In the genomic region with DNA sequence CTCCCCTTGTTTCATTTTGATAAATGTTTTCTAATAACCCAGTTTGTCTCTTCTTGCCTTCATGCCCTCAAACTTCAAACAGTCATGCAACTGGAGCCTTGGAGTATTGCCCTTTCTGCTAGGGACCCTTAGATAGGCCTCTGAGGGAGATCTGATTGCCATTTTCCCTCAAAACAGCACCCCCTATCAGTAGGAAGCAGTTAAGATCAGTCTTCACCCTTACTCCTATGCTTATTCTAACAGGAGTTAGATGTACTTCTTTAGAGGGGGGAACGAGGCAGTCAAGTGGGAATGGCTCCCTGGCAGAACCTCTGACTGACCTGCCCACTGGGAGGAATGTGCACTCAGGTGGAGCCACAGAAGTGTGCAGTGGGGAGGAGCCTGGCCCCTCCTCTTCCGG, we compare ENCODE assay signal across 18 cellular contexts.
DNase-seq lines count a peak whose midpoint lies in the region; ATAC-seq and TF ChIP-seq lines count a peak whose summit lies in the region.
"Had no signal": no experiment of that assay in that cellular context is flagged by ENCODE, and none has a peak within 500 bp of the region (broad histone marks: within the 10 kb centered on the region; RNA-seq: fewer than 3 reads in every experiment).

No MANE protein-coding gene starts in this region.

- no peaks in the 10 kb centered on the region for H3K79me1 ChIP-seq in neuronal stem cell (ENCODE audit: low read depth, low read length)

- no peak overlapping the region for H3K4ac ChIP-seq in neuronal stem cell (ENCODE audit: low read length)

- H3K4me2 ChIP-seq in neuronal stem cell (ENCODE audit: insufficient read depth, low read length, poor library complexity, severe bottlenecking), result no peak overlapping the region
- H3K4me2 ChIP-seq: BLaER1 treated with 17β-estradiol and CSF1 and Interleukin-3, amounts not matched to agents 10 nM and 100 nM had no signal

- no peak overlapping the region for H3K9ac ChIP-seq in neuronal stem cell (ENCODE audit: low read depth, low read length, poor library complexity)
- H3K9ac ChIP-seq: BLaER1 treated with 17β-estradiol and CSF1 and Interleukin-3, amounts not matched to agents 10 nM and 100 nM had no signal

- H3K18ac ChIP-seq in neuronal stem cell (ENCODE audit: low read length), result no peak overlapping the region

- H2BK12ac ChIP-seq in neuronal stem cell (ENCODE audit: low read length), result no peak overlapping the region

- peak overlapping the region; percentile 29 for H2AFZ ChIP-seq in neuronal stem cell (ENCODE audit: low read length)

- H3K4me3 ChIP-seq in neuronal stem cell (ENCODE audit: low read length in 2 of 2) (no peak overlapping the region), SJCRH30 (no peak overlapping the region)
- H3K4me3 ChIP-seq: BLaER1 treated with 17β-estradiol and CSF1 and Interleukin-3, amounts not matched to agents 10 nM and 100 nM had no signal

- POLR2A ChIA-PET in WTC11 (lab: Charles Lee), result no interaction called here

- no peak overlapping the region for H2AK5ac ChIP-seq in neuronal stem cell (ENCODE audit: low read depth, low read length)

- no peak overlapping the region for H3K23ac ChIP-seq in neuronal stem cell (ENCODE audit: low read depth, low read length, poor library complexity)

- no peak overlapping the region for H3K27ac ChIP-seq in neuronal stem cell (replicated peaks; ENCODE audit: low read length)
- H3K27ac ChIP-seq in SJCRH30, result no peak overlapping the region
- H3K27ac ChIP-seq: BLaER1 treated with 17β-estradiol and CSF1 and Interleukin-3, amounts not matched to agents 10 nM and 100 nM; HL-60 had no signal

- H3K4me1 ChIP-seq in neuronal stem cell (ENCODE audit: control insufficient read depth in 2 of 2, insufficient read depth in 1 of 2, low read depth in 1 of 2, low read length in 2 of 2), result peaks cover 0 to 1% of the 10 kb centered on the region in 2 donors
- H3K4me1 ChIP-seq in SJCRH30, result no peaks in the 10 kb centered on the region
- H3K4me1 ChIP-seq: BLaER1 treated with 17β-estradiol and CSF1 and Interleukin-3, amounts not matched to agents 10 nM and 100 nM had no signal

- peak; percentile 53; the same call in 1 of the 2 replicates for ATAC-seq in WTC11
- ATAC-seq: CD8-positive, alpha-beta T cell; HCT116 had no signal

- H3K27me3 ChIP-seq in neuronal stem cell (ENCODE audit: control insufficient read depth in 3 of 3, insufficient read depth in 3 of 3, low read depth in 1 of 3, low read length in 3 of 3) (no peaks in the 10 kb centered on the region), SJCRH30 (no peaks in the 10 kb centered on the region)

- H3K4me1 Mint-ChIP-seq in WTC11 (peaks cover 14% of the 10 kb centered on the region), glutamatergic neuron (ENCODE audit: low read depth, unreplicated experiment) (no peaks in the 10 kb centered on the region)
- H3K4me1 Mint-ChIP-seq: B cell had no signal

- H3K9me3 ChIP-seq in neuronal stem cell (replicated peaks in 1 of 2; ENCODE audit: control insufficient read depth in 2 of 2, insufficient read depth in 1 of 2, low read depth in 1 of 2, low read length in 2 of 2), result no peaks in the 10 kb centered on the region
- H3K9me3 ChIP-seq in SJCRH30 (replicated peaks), result no peaks in the 10 kb centered on the region
- H3K9me3 ChIP-seq: BLaER1 treated with 17β-estradiol and CSF1 and Interleukin-3, amounts not matched to agents 10 nM and 100 nM had no signal

- DNase-seq in DMS 273 (lab: John Stamatoyannopoulos, UW; ENCODE audit: unreplicated experiment), result peak; percentile 1
- DNase-seq in DMS 273 treated with DMSO at 0.1 percent for 48 hours (lab: John Stamatoyannopoulos, UW), result no peak
- DNase-seq in WTC11 (ENCODE audit: low spot score), result no peak
- peak; percentile 12 for DNase-seq in left kidney (ENCODE audit: low read depth, low spot score)
- no peak for DNase-seq in neuronal stem cell (ENCODE audit: low spot score)
- no peak for DNase-seq in DMS53 (lab: John Stamatoyannopoulos, UW)
- no peak for DNase-seq in SJCRH30
- DNase-seq in glutamatergic neuron, result no peak
- DNase-seq: 8988T; Calu3; CD8-positive, alpha-beta T cell; DMS79; GF-D8; HFFc6 had no signal

- no peak overlapping the region for H2BK15ac ChIP-seq in neuronal stem cell (ENCODE audit: low read length)

- H3K36me3 ChIP-seq in neuronal stem cell (replicated peaks in 1 of 2; ENCODE audit: control insufficient read depth in 2 of 2, insufficient read depth in 2 of 2, low read length in 2 of 2) (no peaks in the 10 kb centered on the region), SJCRH30 (no peaks in the 10 kb centered on the region)
- H3K36me3 ChIP-seq: BLaER1 treated with 17β-estradiol and CSF1 and Interleukin-3, amounts not matched to agents 10 nM and 100 nM had no signal

- H4K91ac ChIP-seq in neuronal stem cell (ENCODE audit: low read depth, low read length, poor library complexity), result no peak overlapping the region

- H4K8ac ChIP-seq in neuronal stem cell (ENCODE audit: low read depth, low read length), result no peak overlapping the region

- no peak overlapping the region for H3K4me3 Mint-ChIP-seq in WTC11
- H3K4me3 Mint-ChIP-seq in glutamatergic neuron (ENCODE audit: unreplicated experiment), result no peak overlapping the region
- H3K4me3 Mint-ChIP-seq: B cell; CD8-positive, alpha-beta T cell; HFFc6 had no signal

- TF ChIP-seq CTCF in WTC11 (IDR thresholded peaks at IDR 0.05) (no peak), glutamatergic neuron (IDR thresholded peaks at IDR 0.05; ENCODE audit: partially characterized antibody, unreplicated experiment) (no peak)

- H3K14ac ChIP-seq in neuronal stem cell (ENCODE audit: low read length), result no peak overlapping the region

- no peak overlapping the region for H2BK120ac ChIP-seq in neuronal stem cell (ENCODE audit: low read depth, low read length)

- no peaks in the 10 kb centered on the region for H3K36me3 Mint-ChIP-seq in WTC11
- no peaks in the 10 kb centered on the region for H3K36me3 Mint-ChIP-seq in glutamatergic neuron (ENCODE audit: unreplicated experiment)
- H3K36me3 Mint-ChIP-seq: CD8-positive, alpha-beta T cell had no signal

- H3K27ac Mint-ChIP-seq in WTC11 (no peak overlapping the region), glutamatergic neuron (ENCODE audit: unreplicated experiment) (no peak overlapping the region)
- H3K27ac Mint-ChIP-seq: B cell; CD8-positive, alpha-beta T cell; HFFc6 had no signal

- no peak overlapping the region for H2BK5ac ChIP-seq in neuronal stem cell (ENCODE audit: low read length)

- CTCF ChIA-PET in WTC11 (lab: Charles Lee), result no interaction called here

- WGBS in neuronal stem cell (ENCODE audit: extremely low coverage in 2 of 2, insufficient read length in 2 of 2, insufficient replicate concordance in 1 of 2), 2 donors, result no CpG with 5 or more reads among the region's 2 CpGs

- H3K27me3 Mint-ChIP-seq in WTC11 (ENCODE audit: low read depth) (no peaks in the 10 kb centered on the region), glutamatergic neuron (ENCODE audit: unreplicated experiment) (peaks cover 2% of the 10 kb centered on the region)
- H3K27me3 Mint-ChIP-seq: B cell had no signal

- H3K9me3 Mint-ChIP-seq in WTC11 (peaks cover 8% of the 10 kb centered on the region; the same call in 1 of the 2 replicates), glutamatergic neuron (ENCODE audit: unreplicated experiment) (no peaks in the 10 kb centered on the region)
- H3K9me3 Mint-ChIP-seq: CD8-positive, alpha-beta T cell had no signal

TF ChIP-seq in WTC11, 78 proteins besides CTCF, POLR2A, EP300 and RAD21:
- TF ChIP-seq ZNF423 (CRISPR knock-in tag; IDR thresholded peaks at IDR 0.05), result no peak
- TF ChIP-seq, protein P1, sequence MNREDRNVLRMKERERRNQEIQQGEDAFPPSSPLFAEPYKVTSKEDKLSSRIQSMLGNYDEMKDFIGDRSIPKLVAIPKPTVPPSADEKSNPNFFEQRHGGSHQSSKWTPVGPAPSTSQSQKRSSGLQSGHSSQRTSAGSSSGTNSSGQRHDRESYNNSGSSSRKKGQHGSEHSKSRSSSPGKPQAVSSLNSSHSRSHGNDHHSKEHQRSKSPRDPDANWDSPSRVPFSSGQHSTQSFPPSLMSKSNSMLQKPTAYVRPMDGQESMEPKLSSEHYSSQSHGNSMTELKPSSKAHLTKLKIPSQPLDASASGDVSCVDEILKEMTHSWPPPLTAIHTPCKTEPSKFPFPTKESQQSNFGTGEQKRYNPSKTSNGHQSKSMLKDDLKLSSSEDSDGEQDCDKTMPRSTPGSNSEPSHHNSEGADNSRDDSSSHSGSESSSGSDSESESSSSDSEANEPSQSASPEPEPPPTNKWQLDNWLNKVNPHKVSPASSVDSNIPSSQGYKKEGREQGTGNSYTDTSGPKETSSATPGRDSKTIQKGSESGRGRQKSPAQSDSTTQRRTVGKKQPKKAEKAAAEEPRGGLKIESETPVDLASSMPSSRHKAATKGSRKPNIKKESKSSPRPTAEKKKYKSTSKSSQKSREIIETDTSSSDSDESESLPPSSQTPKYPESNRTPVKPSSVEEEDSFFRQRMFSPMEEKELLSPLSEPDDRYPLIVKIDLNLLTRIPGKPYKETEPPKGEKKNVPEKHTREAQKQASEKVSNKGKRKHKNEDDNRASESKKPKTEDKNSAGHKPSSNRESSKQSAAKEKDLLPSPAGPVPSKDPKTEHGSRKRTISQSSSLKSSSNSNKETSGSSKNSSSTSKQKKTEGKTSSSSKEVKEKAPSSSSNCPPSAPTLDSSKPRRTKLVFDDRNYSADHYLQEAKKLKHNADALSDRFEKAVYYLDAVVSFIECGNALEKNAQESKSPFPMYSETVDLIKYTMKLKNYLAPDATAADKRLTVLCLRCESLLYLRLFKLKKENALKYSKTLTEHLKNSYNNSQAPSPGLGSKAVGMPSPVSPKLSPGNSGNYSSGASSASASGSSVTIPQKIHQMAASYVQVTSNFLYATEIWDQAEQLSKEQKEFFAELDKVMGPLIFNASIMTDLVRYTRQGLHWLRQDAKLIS (CRISPR knock-in tag; IDR thresholded peaks at IDR 0.05; ENCODE audit: borderline replicate concordance), result no peak

Comparison
In these comparisons a context has a peak if more than half of its experiments do, and no peak if none do; other contexts are left out.
1. DNase-seq: peak in DMS 273 (single experiment) and left kidney (single experiment); none in DMS 273 treated with DMSO at 0.1 percent for 48 hours (single experiment), WTC11 (single experiment), neuronal stem cell (single experiment), DMS53 (single experiment), SJCRH30 (0 of 2) and glutamatergic neuron (single experiment).